8 cellular contexts compared by ENCODE assay signal in genomic region chr20:32535953-32536823, GRCh38. TPM values are rescaled to one million over a fixed set of nuclear protein-coding genes. Genes with fewer than 3 reads are reported as not detected.
DNase-seq lines count a peak whose midpoint lies in the region; ATAC-seq lines count a peak whose summit lies in the region.

No MANE protein-coding gene starts in this region.

- no peak overlapping the region for H2BK5ac ChIP-seq in mesenchymal stem cell (ENCODE audit: low read depth, low read length, poor library complexity, severe bottlenecking)

- peak overlapping the region; percentile 89 for H3K4me2 ChIP-seq in mesenchymal stem cell (ENCODE audit: low read length, poor library complexity, severe bottlenecking)

- H2BK15ac ChIP-seq in mesenchymal stem cell (ENCODE audit: low read depth, poor library complexity, severe bottlenecking), result no peak overlapping the region

- H4K8ac ChIP-seq in mesenchymal stem cell (ENCODE audit: low read length), result no peak overlapping the region

- DNase-seq in GDM1 (lab: John Stamatoyannopoulos, UW) (peak; percentile 62), NCI-H345 treated with DMSO at 0.1 percent for 48 hours (lab: John Stamatoyannopoulos, UW; ENCODE audit: unreplicated experiment) (peak; percentile 94), mesenchymal stem cell (no peak)
- DNase-seq in activated CD4-positive, alpha-beta T cell treated with anti-CD3 and anti-CD28 coated beads, Interleukin-2, amount 50 U/mL, for 48 hours, result peak; percentile 69 to 72
- DNase-seq in stimulated activated CD8-positive, alpha-beta memory T cell treated with anti-CD3 and anti-CD28 coated beads, Interleukin-7, amount 100 ng/mL, for 1 hour (ENCODE audit: low read depth in 2 of 2), result peak; percentile 30 to 39

- H3K36me3 ChIP-seq in duodenal mucosa (ENCODE audit: control insufficient read depth in 1 of 2, insufficient read depth in 2 of 2, low read length in 2 of 2), result no peaks in the 10 kb centered on the region
- no peaks in the 10 kb centered on the region for H3K36me3 ChIP-seq in mesenchymal stem cell (ENCODE audit: control insufficient read depth in 1 of 2, insufficient read depth in 2 of 2, low read depth in 1 of 2, low read length in 2 of 2)

- H3K27ac ChIP-seq in duodenal mucosa (ENCODE audit: low read depth, low read length), result peak overlapping the region; percentile 63
- H3K27ac ChIP-seq in mesenchymal stem cell (ENCODE audit: low read length, poor library complexity, severe bottlenecking), result no peak overlapping the region

- no peak overlapping the region for H2BK12ac ChIP-seq in mesenchymal stem cell (ENCODE audit: low read length in 2 of 2)

- H2BK120ac ChIP-seq in mesenchymal stem cell (ENCODE audit: low read depth, low read length), result no peak overlapping the region

- 6% methylated on average over 31 of the region's 68 CpGs for WGBS in mesenchymal stem cell

- H3K9ac ChIP-seq in duodenal mucosa (ENCODE audit: low read depth in 1 of 2, low read length in 2 of 2) (peak overlapping the region; percentile 52 to 54), mesenchymal stem cell (ENCODE audit: low read length) (no peak overlapping the region)

- H3K4me1 ChIP-seq in duodenal mucosa (ENCODE audit: control insufficient read depth in 1 of 2, insufficient read depth in 2 of 2, low read length in 2 of 2) (peaks cover 38 to 43% of the 10 kb centered on the region in 2 donors), mesenchymal stem cell (ENCODE audit: control insufficient read depth, insufficient read depth, low read depth, low read length) (peaks cover 20% of the 10 kb centered on the region)

- no peaks in the 10 kb centered on the region for H3K9me3 ChIP-seq in duodenal mucosa (ENCODE audit: control insufficient read depth in 1 of 2, low read length in 2 of 2)
- no peaks in the 10 kb centered on the region for H3K9me3 ChIP-seq in mesenchymal stem cell (ENCODE audit: control insufficient read depth, low read length)

- peak overlapping the region in 1 of 2 experiments; percentile 84 for H3K23ac ChIP-seq in mesenchymal stem cell (ENCODE audit: low read length in 2 of 2)

- ATAC-seq in HG03097 (IDR thresholded peaks at IDR 0.05; ENCODE audit: low FRiP score, unreplicated experiment), result peak; percentile 32
- ATAC-seq in HG03469 (IDR thresholded peaks at IDR 0.05; ENCODE audit: unreplicated experiment), result no peak

- no peak overlapping the region for H3K14ac ChIP-seq in mesenchymal stem cell (ENCODE audit: low read length in 2 of 2)

- H3K18ac ChIP-seq in mesenchymal stem cell (ENCODE audit: low read depth in 1 of 2, low read length in 2 of 2), result no peak overlapping the region

- no peaks in the 10 kb centered on the region for H3K79me1 ChIP-seq in mesenchymal stem cell (replicated peaks; ENCODE audit: low read length, poor library complexity, severe bottlenecking)

- H3K4me3 ChIP-seq in duodenal mucosa (ENCODE audit: low read depth in 1 of 2, low read length in 2 of 2), result peak overlapping the region; percentile 50 to 68
- peak overlapping the region; percentile 43 to 70 for H3K4me3 ChIP-seq in mesenchymal stem cell (ENCODE audit: insufficient read depth in 1 of 2, low read depth in 1 of 2, low read length in 2 of 2)

- H2AK5ac ChIP-seq in mesenchymal stem cell (ENCODE audit: low read length, severe bottlenecking), result no peak overlapping the region

- no peak overlapping the region for H2AFZ ChIP-seq in mesenchymal stem cell (ENCODE audit: low read depth, low read length)

- H4K91ac ChIP-seq in mesenchymal stem cell (ENCODE audit: low read length), result no peak overlapping the region

- H3K27me3 ChIP-seq in duodenal mucosa (ENCODE audit: control insufficient read depth in 1 of 2, insufficient read depth in 2 of 2, low read length in 2 of 2), result no peaks in the 10 kb centered on the region
- H3K27me3 ChIP-seq in mesenchymal stem cell (ENCODE audit: control insufficient read depth in 1 of 2, insufficient read depth in 1 of 2, low read length in 2 of 2), result peaks cover 25 to 47% of the 10 kb centered on the region in 2 experiments

- H3K4ac ChIP-seq in mesenchymal stem cell (ENCODE audit: low read depth in 1 of 2, low read length in 2 of 2), result no peak overlapping the region

RNA-seq across cellular contexts. Expression of gene NOL4L, which starts 48.9 kb away (rescaled TPM):
- polyA plus RNA-seq in mesenchymal stem cell (2013, experiment 1 of 2), result 34.4 TPM
- 33.5 TPM for polyA plus RNA-seq in mesenchymal stem cell (2013, experiment 2 of 2)
